In genomic region chr1:156571959-156572662, GRCh38 we compare ENCODE assay signal across 7 cellular contexts. TPM values are rescaled to one million over a fixed set of nuclear protein-coding genes. Genes with fewer than 3 reads are reported as not detected.
A peak's percentile ranks its signal among the peaks of the same experiment; 100 is the strongest.
DNase-seq lines count a peak whose midpoint lies in the region; ATAC-seq, FAIRE-seq and TF ChIP-seq lines count a peak whose summit lies in the region.

Gene IQGAP3 (minus strand): TSS chr1:156572565. CDS start chr1:156572529, 36 bp downstream.

- ATAC-seq in GM18520 (IDR thresholded peaks at IDR 0.05; ENCODE audit: unreplicated experiment), result peak; percentile 52
- peak; percentile 71 for ATAC-seq in HG03354 (IDR thresholded peaks at IDR 0.05; ENCODE audit: poor library complexity, severe bottlenecking, unreplicated experiment)
- peak; percentile 100 for ATAC-seq in HepG2

- no peaks in the 10 kb centered on the region for H3K9me3 Mint-ChIP-seq in activated CD4-positive, alpha-beta T cell treated with anti-CD3 and anti-CD28 coated beads, Interleukin-2, amount 10 ng/mL, durations not matched to agents 7 days and 5 days

- POLR2A ChIA-PET in activated CD4-positive, alpha-beta T cell treated with anti-CD3 and anti-CD28 coated beads, Interleukin-2, amount 10 ng/mL, durations not matched to agents 7 days and 5 days (lab: Charles Lee), result no interaction called here
- POLR2A ChIA-PET in HepG2 (lab: Yijun Ruan, JAX), result no interaction called here

- peak; percentile 91 for DNase-seq in NCI-H526 treated with DMSO at 0.1 percent for 48 hours (lab: John Stamatoyannopoulos, UW)
- DNase-seq in activated CD4-positive, alpha-beta T cell treated with anti-CD3 and anti-CD28 coated beads, Interleukin-2, amount 10 ng/mL, durations not matched to agents 7 days and 5 days, result peak; percentile 86
- DNase-seq in dermis blood vessel endothelial cell, result peak; percentile 89
- peak; percentile 75 for DNase-seq in HepG2 (ENCODE audit: low spot score)
- peak; percentile 73 for DNase-seq in stimulated activated CD4-positive, alpha-beta T cell treated with anti-CD3 and anti-CD28 coated beads, Interleukin-1b, Interleukin-23, amount 100 ng/mL, for 48 hours

- peak within 1 kb of the TSS; percentile 94 for H3K4me3 Mint-ChIP-seq in activated CD4-positive, alpha-beta T cell treated with anti-CD3 and anti-CD28 coated beads, Interleukin-2, amount 10 ng/mL, durations not matched to agents 7 days and 5 days

- TF ChIP-seq EP300 in HepG2 (IDR thresholded peaks at IDR 0.05; ENCODE audit: low read depth in 2 of 2, low read length in 2 of 2) (no peak), HepG2 (CRISPR knock-in tag; IDR thresholded peaks at IDR 0.05; ENCODE audit: borderline replicate concordance) (no peak)

- peaks cover under 1 to 12% of the 10 kb centered on the region in 2 experiments; a peak in 3 of 5 replicates for H3K36me3 ChIP-seq in HepG2 (replicated peaks in 1 of 2; ENCODE audit: control insufficient read depth in 1 of 2, insufficient read depth in 2 of 2, low read length in 2 of 2)

- CTCF ChIA-PET in activated CD4-positive, alpha-beta T cell treated with anti-CD3 and anti-CD28 coated beads, Interleukin-2, amount 10 ng/mL, durations not matched to agents 7 days and 5 days (lab: Charles Lee), result interaction anchor here (0.7 to 3.1 kb wide), 2 partner anchors 17 to 91 kb away, joined by 3 to 8 read pairs; no protein-coding TSS in a partner anchor
- CTCF ChIA-PET in HepG2 (lab: Yijun Ruan, JAX; ENCODE audit: low intra/inter-chr PET ratio, low total read pairs), result no interaction called here

- TF ChIP-seq CTCF in HepG2 (CRISPR knock-in tag; IDR thresholded peaks at IDR 0.05), result no peak

- intact Hi-C loops in HepG2 (cut with micrococcal nuclease; ENCODE audit: unreplicated experiment), result loop anchor here (1.0 kb wide), 1 partner anchor 21 kb away; no protein-coding TSS in a partner anchor

- H3K79me2 ChIP-seq in HepG2 (ENCODE audit: insufficient read depth, low read length), result peaks cover 4% of the 10 kb centered on the region

- H3K4me2 ChIP-seq in HepG2 (ENCODE audit: low read depth, low read length), result peak within 1 kb of the TSS; percentile 89

- H3K4me1 ChIP-seq in HepG2 (ENCODE audit: insufficient read depth, low read length), result peaks cover 24% of the 10 kb centered on the region

- H3K9ac ChIP-seq in HepG2 (ENCODE audit: insufficient read depth, low read depth, low read length), result peak within 1 kb of the TSS; percentile 70

- peak within 1 kb of the TSS; percentile 9 for H2AFZ ChIP-seq in HepG2 (ENCODE audit: low read length)

- WGBS in HepG2 (ENCODE audit: low lambda C conversion rate), result 1% methylated on average over 19 of the region's 38 CpGs

- TF ChIP-seq POLR2A in HepG2 (IDR thresholded peaks at IDR 0.05; ENCODE audit: insufficient read depth in 1 of 2, low read depth in 2 of 2, low read length in 2 of 2), result 0 out of 4 replicates have a peak, but pooled peaks of 1 of the 2 experiments have one; percentile 37

- H3K27me3 Mint-ChIP-seq in activated CD4-positive, alpha-beta T cell treated with anti-CD3 and anti-CD28 coated beads, Interleukin-2, amount 10 ng/mL, durations not matched to agents 7 days and 5 days, result peaks cover 15% of the 10 kb centered on the region

- peaks cover 25% of the 10 kb centered on the region for H3K4me1 Mint-ChIP-seq in activated CD4-positive, alpha-beta T cell treated with anti-CD3 and anti-CD28 coated beads, Interleukin-2, amount 10 ng/mL, durations not matched to agents 7 days and 5 days

- H3K27me3 ChIP-seq in HepG2 (ENCODE audit: control insufficient read depth in 1 of 2, insufficient read depth in 2 of 2, low read length in 2 of 2), result peaks cover 0 to 12% of the 10 kb centered on the region in 2 experiments; a peak in 1 of 5 replicates

- H3K27ac ChIP-seq in HepG2 (ENCODE audit: extremely low read length, insufficient read depth, low read length), result peak within 1 kb of the TSS; percentile 21

- H3K27ac Mint-ChIP-seq in activated CD4-positive, alpha-beta T cell treated with anti-CD3 and anti-CD28 coated beads, Interleukin-2, amount 10 ng/mL, durations not matched to agents 7 days and 5 days, result peak within 1 kb of the TSS; percentile 78

- TF ChIP-seq RAD21 in HepG2 (CRISPR knock-in tag; IDR thresholded peaks at IDR 0.05), result peak; percentile 26; the same call in 1 of the 2 replicates

- H3K4me3 ChIP-seq in HepG2 (replicated peaks in 1 of 3; ENCODE audit: insufficient read depth in 1 of 3, low read depth in 2 of 3, low read length in 3 of 3), result peak within 1 kb of the TSS; percentile 85 to 95 (median 89)

- H3K36me3 Mint-ChIP-seq in activated CD4-positive, alpha-beta T cell treated with anti-CD3 and anti-CD28 coated beads, Interleukin-2, amount 10 ng/mL, durations not matched to agents 7 days and 5 days (ENCODE audit: low read depth), result peaks cover 16% of the 10 kb centered on the region

- peak; percentile 18 for FAIRE-seq in HepG2 (lab: Jason Lieb, UNC)

- in situ Hi-C loops in HepG2 (cut with HindIII; ENCODE audit: extremely low pct_ligation_motif_present, low pct_unique_long_range_greater_than_20kb), result no loop called here

- H4K20me1 ChIP-seq in HepG2 (ENCODE audit: insufficient read depth, low read length), result no peaks in the 10 kb centered on the region

- BruUV-seq in HepG2 (replicated peaks; lab: Mats Ljungman, UMichigan), result TSS peak; percentile 90

- no peaks in the 10 kb centered on the region for H3K9me3 ChIP-seq in HepG2 (ENCODE audit: low read length)

TF ChIP-seq in HepG2, 621 proteins besides CTCF, POLR2A, EP300 and RAD21 (continues in another document):
- TF ChIP-seq ZSCAN25 (CRISPR knock-in tag; IDR thresholded peaks at IDR 0.05), result no peak
- 0 out of 2 replicates have a peak, but pooled peaks have one; percentile 34 for TF ChIP-seq KMT2B (CRISPR knock-in tag; IDR thresholded peaks at IDR 0.05)
- TF ChIP-seq CBX1 (IDR thresholded peaks at IDR 0.05; ENCODE audit: low read depth), result no peak
- no peak for TF ChIP-seq TEAD2 (CRISPR knock-in tag; IDR thresholded peaks at IDR 0.05)
- TF ChIP-seq HES4 (CRISPR knock-in tag; IDR thresholded peaks at IDR 0.05; ENCODE audit: borderline replicate concordance), result no peak
- TF ChIP-seq ZNF883 (CRISPR knock-in tag; IDR thresholded peaks at IDR 0.05; ENCODE audit: not compliant biosample characterization), result peak; percentile 36
- TF ChIP-seq CREBL2 (CRISPR knock-in tag; IDR thresholded peaks at IDR 0.05; ENCODE audit: borderline replicate concordance), result no peak
- peak; percentile 98; the same call in 1 of the 2 replicates for TF ChIP-seq KLF11 (CRISPR knock-in tag; IDR thresholded peaks at IDR 0.05)
- TF ChIP-seq SAP130 (CRISPR knock-in tag; IDR thresholded peaks at IDR 0.05; ENCODE audit: low read depth), result peak; percentile 100
- TF ChIP-seq, protein P1, sequence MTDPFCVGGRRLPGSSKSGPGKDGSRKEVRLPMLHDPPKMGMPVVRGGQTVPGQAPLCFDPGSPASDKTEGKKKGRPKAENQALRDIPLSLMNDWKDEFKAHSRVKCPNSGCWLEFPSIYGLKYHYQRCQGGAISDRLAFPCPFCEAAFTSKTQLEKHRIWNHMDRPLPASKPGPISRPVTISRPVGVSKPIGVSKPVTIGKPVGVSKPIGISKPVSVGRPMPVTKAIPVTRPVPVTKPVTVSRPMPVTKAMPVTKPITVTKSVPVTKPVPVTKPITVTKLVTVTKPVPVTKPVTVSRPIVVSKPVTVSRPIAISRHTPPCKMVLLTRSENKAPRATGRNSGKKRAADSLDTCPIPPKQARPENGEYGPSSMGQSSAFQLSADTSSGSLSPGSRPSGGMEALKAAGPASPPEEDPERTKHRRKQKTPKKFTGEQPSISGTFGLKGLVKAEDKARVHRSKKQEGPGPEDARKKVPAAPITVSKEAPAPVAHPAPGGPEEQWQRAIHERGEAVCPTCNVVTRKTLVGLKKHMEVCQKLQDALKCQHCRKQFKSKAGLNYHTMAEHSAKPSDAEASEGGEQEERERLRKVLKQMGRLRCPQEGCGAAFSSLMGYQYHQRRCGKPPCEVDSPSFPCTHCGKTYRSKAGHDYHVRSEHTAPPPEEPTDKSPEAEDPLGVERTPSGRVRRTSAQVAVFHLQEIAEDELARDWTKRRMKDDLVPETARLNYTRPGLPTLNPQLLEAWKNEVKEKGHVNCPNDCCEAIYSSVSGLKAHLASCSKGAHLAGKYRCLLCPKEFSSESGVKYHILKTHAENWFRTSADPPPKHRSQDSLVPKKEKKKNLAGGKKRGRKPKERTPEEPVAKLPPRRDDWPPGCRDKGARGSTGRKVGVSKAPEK (CRISPR knock-in tag; IDR thresholded peaks at IDR 0.05; ENCODE audit: borderline replicate concordance), result no peak
- TF ChIP-seq ERF (CRISPR knock-in tag; IDR thresholded peaks at IDR 0.05), result peak; percentile 70

RNA-seq across cellular contexts. Expression of gene IQGAP3, which starts in this region (rescaled TPM):
- total RNA-seq in activated CD4-positive, alpha-beta T cell treated with anti-CD3 and anti-CD28 coated beads, Interleukin-2, amount 10 ng/mL, durations not matched to agents 7 days and 5 days, result 10 to 100 TPM; 25.2 to 25.5 TPM
- 7.3 and 37.9 TPM in 2 replicates for total RNA-seq in dermis blood vessel endothelial cell
- total RNA-seq in HepG2 (2016; rRNA removed; fragmentation: Illumina TruSeq; extraction: Trizol), result 6.7 and 14.1 TPM in 2 replicates
- total RNA-seq in HepG2 (2016; cell fraction: cytosol; rRNA removed; fragmentation: Illumina TruSeq; extraction: Trizol; ENCODE audit: low read depth), result 0.97 and 2.0 TPM in 2 replicates
- total RNA-seq in HepG2 (2016; cell fraction: insoluble cytoplasmic fraction; rRNA removed; fragmentation: Illumina TruSeq; extraction: Trizol), result 6.2 and 14.6 TPM in 2 replicates
- 2.2 and 2.4 TPM in 2 replicates for total RNA-seq in HepG2 (2016; cell fraction: membrane; rRNA removed; fragmentation: Illumina TruSeq; extraction: Trizol)
- 18.5 and 22.6 TPM in 2 replicates for total RNA-seq in HepG2 (2016; cell fraction: nucleus; rRNA removed; fragmentation: Illumina TruSeq; extraction: Trizol)
- polyA plus RNA-seq in HepG2 (2011; rRNA removed), result 12.8 and 13.5 TPM in 2 replicates
- polyA plus RNA-seq in HepG2 (2011; cell fraction: cytosol; rRNA removed), result 2.4 and 3.7 TPM in 2 replicates
- polyA plus RNA-seq in HepG2 (2011; cell fraction: nucleus; rRNA removed), result 79.6 and 121 TPM in 2 replicates
- polyA plus RNA-seq in HepG2 (2012), result 4.8 and 7.5 TPM in 2 replicates
- polyA plus RNA-seq in HepG2 (2016; cell fraction: cytosol; fragmentation: Illumina TruSeq; extraction: Trizol; ENCODE audit: low read depth), result 0.44 TPM in 2 replicates
- polyA plus RNA-seq in HepG2 (2016; cell fraction: insoluble cytoplasmic fraction; fragmentation: Illumina TruSeq; extraction: Trizol; ENCODE audit: low read depth), result 3.2 and 3.8 TPM in 2 replicates
- polyA plus RNA-seq in HepG2 (2016; cell fraction: membrane; fragmentation: Illumina TruSeq; extraction: Trizol; ENCODE audit: low read depth), result 0.92 and 1.1 TPM in 2 replicates
- polyA plus RNA-seq in HepG2 (2016; cell fraction: nucleus; fragmentation: Illumina TruSeq; extraction: Trizol; ENCODE audit: insufficient read depth, low read depth), result 42.8 and 43.6 TPM in 2 replicates
- polyA minus RNA-seq in HepG2 (2011; rRNA and poly(A)+ RNA removed; ENCODE audit: low replicate concordance), result 22.3 and 62.6 TPM in 2 replicates
- polyA minus RNA-seq in HepG2 (2011; cell fraction: cytosol; rRNA and poly(A)+ RNA removed), result 4.0 and 5.7 TPM in 2 replicates
- polyA minus RNA-seq in HepG2 (2011; cell fraction: nucleus; rRNA and poly(A)+ RNA removed), result 16.8 and 18.3 TPM in 2 replicates

Comparison
In these comparisons a context has a peak if more than half of its experiments do, and no peak if none do; other contexts are left out.
1. Peak in every context shown above with its lines: DNase-seq, ATAC-seq, H3K4me3 ChIP-seq and H3K27ac ChIP-seq.